ENCODE assay signal across 19 cellular contexts in genomic region chr1:241331328-241331693, GRCh38. TPM values are rescaled to one million over a fixed set of nuclear protein-coding genes. Genes with fewer than 3 reads are reported as not detected.
DNase-seq lines count a peak whose midpoint lies in the region; ATAC-seq lines count a peak whose summit lies in the region.
"Had no signal": no experiment of that assay in that cellular context is flagged by ENCODE, and none has a peak within 500 bp of the region (broad histone marks: within the 10 kb centered on the region; RNA-seq: fewer than 3 reads in every experiment).

No MANE protein-coding gene starts in this region.

- H3K27ac Mint-ChIP-seq in naive B cell (peak overlapping the region in 5 of 6 donors; percentile 65 to 91 (median 89)), immature natural killer cell (no peak overlapping the region)
- H3K27ac Mint-ChIP-seq: activated naive CD8-positive, alpha-beta T cell treated with anti-CD3 and anti-CD28 coated beads, Interleukin-2, amount 10 ng/mL, durations not matched to agents 7 days and 5 days; CD4-positive, CD25-positive, alpha-beta regulatory T cell; neural progenitor cell; WTC11 had no signal

- H3K27me3 Mint-ChIP-seq in naive B cell (no peaks in the 10 kb centered on the region), immature natural killer cell (ENCODE audit: low read depth in 3 of 3) (no peaks in the 10 kb centered on the region)
- H3K27me3 Mint-ChIP-seq: activated naive CD8-positive, alpha-beta T cell treated with anti-CD3 and anti-CD28 coated beads, Interleukin-2, amount 10 ng/mL, durations not matched to agents 7 days and 5 days; CD4-positive, CD25-positive, alpha-beta regulatory T cell had no signal

- H3K36me3 Mint-ChIP-seq in naive B cell (no peaks in the 10 kb centered on the region), immature natural killer cell (no peaks in the 10 kb centered on the region)
- H3K36me3 Mint-ChIP-seq: activated naive CD8-positive, alpha-beta T cell treated with anti-CD3 and anti-CD28 coated beads, Interleukin-2, amount 10 ng/mL, durations not matched to agents 7 days and 5 days; CD4-positive, CD25-positive, alpha-beta regulatory T cell; neural progenitor cell; WTC11 had no signal

- ATAC-seq in GM18519 (IDR thresholded peaks at IDR 0.05; ENCODE audit: low FRiP score, unreplicated experiment) (peak; percentile 38), GM21717 (IDR thresholded peaks at IDR 0.05; ENCODE audit: unreplicated experiment) (peak; percentile 39), HG03354 (IDR thresholded peaks at IDR 0.05; ENCODE audit: poor library complexity, severe bottlenecking, unreplicated experiment) (peak; percentile 43), naive B cell (ENCODE audit: low read depth in 2 of 2) (peak; percentile 13 to 24)
- ATAC-seq: left lung, WTC11 had no signal

- H3K4me1 Mint-ChIP-seq in naive B cell (peaks cover 23 to 51% (median 38%) of the 10 kb centered on the region in 3 donors), immature natural killer cell (no peaks in the 10 kb centered on the region)
- H3K4me1 Mint-ChIP-seq: activated naive CD8-positive, alpha-beta T cell treated with anti-CD3 and anti-CD28 coated beads, Interleukin-2, amount 10 ng/mL, durations not matched to agents 7 days and 5 days; CD4-positive, CD25-positive, alpha-beta regulatory T cell; WTC11 had no signal

- peak overlapping the region in 2 of 8 donors; percentile 61 to 62 for H3K4me3 Mint-ChIP-seq in naive B cell
- H3K4me3 Mint-ChIP-seq in immature natural killer cell: no peak overlapping the region
- H3K4me3 Mint-ChIP-seq: activated naive CD8-positive, alpha-beta T cell treated with anti-CD3 and anti-CD28 coated beads, Interleukin-2, amount 10 ng/mL, durations not matched to agents 7 days and 5 days; CD4-positive, CD25-positive, alpha-beta regulatory T cell; neural progenitor cell; WTC11 had no signal

- H3K9me3 Mint-ChIP-seq in naive B cell (peaks cover 0 to 2% (median 0%) of the 10 kb centered on the region in 7 donors), immature natural killer cell (peaks cover 0 to 9% (median 3%) of the 10 kb centered on the region in 6 donors)
- H3K9me3 Mint-ChIP-seq: neural progenitor cell, WTC11 had no signal

- DNase-seq in naive B cell (no peak), epidermal melanocyte (ENCODE audit: insufficient read length, low spot score) (no peak), immature natural killer cell (no peak), AG08395 (ENCODE audit: low spot score) (no peak)
- DNase-seq in stimulated activated CD4-positive, alpha-beta T cell treated with anti-CD3 and anti-CD28 coated beads, Interleukin-2, amount 100 ng/mL, for 48 hours: no peak
- DNase-seq: activated CD4-positive, alpha-beta T cell treated with anti-CD3 and anti-CD28 coated beads, Interleukin-2, amount 50 U/mL, for 48 hours; activated naive CD8-positive, alpha-beta T cell treated with anti-CD3 and anti-CD28 coated beads, Interleukin-2, amount 10 ng/mL, durations not matched to agents 7 days and 5 days; CD4-positive, CD25-positive, alpha-beta regulatory T cell; cerebellar nuclear complex; left lung; NCI-H2081 treated with DMSO at 0.1 percent for 48 hours; OCI-M1; posterior cingulate gyrus; sigmoid colon had no signal

RNA-seq across cellular contexts. Expression of gene RGS7, which starts 25.7 kb away (rescaled TPM):
- polyA plus RNA-seq in naive B cell (ENCODE audit: low read depth in 6 of 6) (1 to 10 TPM in 4 of 6 donors, under 1 TPM in 2; 0.29 to 2.9 (median 1.5) TPM), immature natural killer cell (not detected)
- polyA plus RNA-seq: CD4-positive, CD25-positive, alpha-beta regulatory T cell had no signal

Comparison
In these comparisons a context has a peak if more than half of its experiments do, and no peak if none do; other contexts are left out.
1. H3K27ac Mint-ChIP-seq: peak in naive B cell (5 of 6); none in immature natural killer cell (0 of 6).
2. Peak in every context shown above with its lines, with median percentiles within 50 percentile points of each other: ATAC-seq.